In genomic region chr19:47863514-47863936, GRCh38 we compare ENCODE assay signal across 9 cellular contexts. TPM values are rescaled to one million over a fixed set of nuclear protein-coding genes. Genes with fewer than 3 reads are reported as not detected.
A peak's percentile ranks its signal among the peaks of the same experiment; 100 is the strongest.
DNase-seq lines count a peak whose midpoint lies in the region; ATAC-seq and TF ChIP-seq lines count a peak whose summit lies in the region.
"Had no signal": no experiment of that assay in that cellular context is flagged by ENCODE, and none has a peak within 500 bp of the region (broad histone marks: within the 10 kb centered on the region; RNA-seq: fewer than 3 reads in every experiment).

No MANE protein-coding gene starts in this region.

- TF ChIP-seq POLR2A in adrenal gland (IDR thresholded peaks at IDR 0.05): no peak

- 16 to 20% (median 18%) methylated on average over 13 to 14 of the region's 14 CpGs for WGBS in adrenal gland, 4 donors

- no peak for ATAC-seq in HG02798 (IDR thresholded peaks at IDR 0.05; ENCODE audit: poor library complexity, unreplicated experiment)
- no peak for ATAC-seq in GM19455 (IDR thresholded peaks at IDR 0.05; ENCODE audit: unreplicated experiment)

- peak overlapping the region in 2 of 5 donors; percentile 0 to 22 for H3K27ac ChIP-seq in adrenal gland
- H3K27ac ChIP-seq in left ventricle myocardium inferior (replicated peaks): no peak overlapping the region

- H3K4me1 ChIP-seq in adrenal gland (replicated peaks in 1 of 2): no peaks in the 10 kb centered on the region
- H3K4me1 ChIP-seq in left ventricle myocardium inferior: no peaks in the 10 kb centered on the region

- TF ChIP-seq CTCF in adrenal gland (IDR thresholded peaks at IDR 0.05): peak; percentile 80 to 96 (median 86)
- peak; percentile 93 for TF ChIP-seq CTCF in left ventricle myocardium inferior (IDR thresholded peaks at IDR 0.05; ENCODE audit: borderline replicate concordance)

- DNase-seq in GM03348 (ENCODE audit: low spot score): peak; percentile 96
- DNase-seq in NCI-H1048 (lab: John Stamatoyannopoulos, UW): peak; percentile 10
- peak; percentile 29 to 78 (median 63) for DNase-seq in T-helper 2 cell
- peak; percentile 82 to 93 (median 89) for DNase-seq in adrenal gland
- peak; percentile 82 for DNase-seq in left ventricle myocardium inferior
- DNase-seq in putamen (ENCODE audit: low spot score): peak; percentile 53

- H3K4me3 ChIP-seq in adrenal gland (no peak overlapping the region), left ventricle myocardium inferior (no peak overlapping the region)

- intact Hi-C loops in adrenal gland (cut with DNase I) (loop anchor here in 1 of 2 donors (2.0 kb wide), 1 partner anchor 51 kb away; no protein-coding TSS in a partner anchor), left ventricle myocardium inferior (cut with micrococcal nuclease) (no loop called here)

- H3K36me3 ChIP-seq in adrenal gland (replicated peaks in 1 of 2) (no peaks in the 10 kb centered on the region), left ventricle myocardium inferior (no peaks in the 10 kb centered on the region)

- H3K9me3 ChIP-seq in adrenal gland (replicated peaks in 1 of 3) (no peaks in the 10 kb centered on the region), left ventricle myocardium inferior (replicated peaks) (no peaks in the 10 kb centered on the region)

- H3K27me3 ChIP-seq in adrenal gland (no peaks in the 10 kb centered on the region), left ventricle myocardium inferior (ENCODE audit: low read depth) (peaks cover 26% of the 10 kb centered on the region)

RNA-seq across cellular contexts. Expression of gene TPRX2, which starts 4.5 kb away (rescaled TPM):
- not detected for total RNA-seq in adrenal gland
- polyA plus RNA-seq in adrenal gland: not detected
- total RNA-seq in left ventricle myocardium inferior: not detected
- total RNA-seq: mononuclear cell had no signal

RNA-seq across cellular contexts. Expression of gene SULT2A1, which starts 22.6 kb away (rescaled TPM):
- total RNA-seq in adrenal gland (100 to 1,000 TPM; 124 to 447 (median 228) TPM), left ventricle myocardium inferior (not detected)
- 100 to 1,000 TPM; 152 to 234 (median 221) TPM for polyA plus RNA-seq in adrenal gland
- total RNA-seq: mononuclear cell had no signal

RNA-seq across cellular contexts. Expression of gene CRX, which starts 41.8 kb away (rescaled TPM):
- total RNA-seq in adrenal gland: not detected
- polyA plus RNA-seq in adrenal gland: under 1 TPM in 1 of 3 donors, not detected in 2; 0.32 TPM
- total RNA-seq in left ventricle myocardium inferior: not detected
- total RNA-seq: mononuclear cell had no signal

RNA-seq across cellular contexts. Expression of gene TPRX1, which starts 59.2 kb away (rescaled TPM):
- total RNA-seq in adrenal gland: not detected
- polyA plus RNA-seq in adrenal gland: not detected
- total RNA-seq in left ventricle myocardium inferior: not detected
- total RNA-seq: mononuclear cell had no signal

Comparison
In these comparisons a context has a peak if more than half of its experiments do, and no peak if none do; other contexts are left out.
1. DNase-seq: peak in every context shown above with its lines; median percentile 96 in GM03348; 89 in adrenal gland; 82 in left ventricle myocardium inferior; 63 in T-helper 2 cell; 53 in putamen; 10 in NCI-H1048.
2. RNA of gene SULT2A1, which starts 22.6 kb away (total RNA-seq): 124 to 447 TPM in adrenal gland; not detected in left ventricle myocardium inferior (single experiment); every median in the first group is over 100 times any median in the second.